In the genomic region with DNA sequence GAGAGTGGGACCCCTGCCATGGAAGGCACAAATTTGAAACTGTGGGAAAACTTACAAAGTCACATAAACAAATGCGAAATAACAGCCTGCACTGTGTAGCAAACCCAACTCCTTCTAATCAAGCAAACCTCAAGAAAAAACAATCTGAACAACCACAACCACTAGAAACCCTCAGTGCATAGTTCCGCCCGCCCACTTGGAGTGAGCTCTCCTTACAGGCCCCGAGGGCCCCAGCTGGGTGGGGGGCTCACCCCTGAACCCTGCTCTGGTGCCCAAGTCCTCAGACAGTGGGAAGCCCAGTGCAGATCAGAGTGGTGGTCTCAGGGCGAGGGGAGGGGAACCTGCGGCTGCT, we compare ENCODE assay signal across 10 cellular contexts. TPM values are rescaled to one million over a fixed set of nuclear protein-coding genes. Genes with fewer than 3 reads are reported as not detected.
A peak's percentile ranks its signal among the peaks of the same experiment; 100 is the strongest.
DNase-seq lines count a peak whose midpoint lies in the region; ATAC-seq and TF ChIP-seq lines count a peak whose summit lies in the region.
"Had no signal": no experiment of that assay in that cellular context is flagged by ENCODE, and none has a peak within 500 bp of the region (broad histone marks: within the 10 kb centered on the region; RNA-seq: fewer than 3 reads in every experiment).

No MANE protein-coding gene starts in this region.

- WGBS in prostate gland, result 62% methylated on average over 6 of the region's 6 CpGs

- no peaks in the 10 kb centered on the region for H3K36me3 ChIP-seq in BLaER1 treated with 17β-estradiol and CSF1 and Interleukin-3, amounts not matched to agents 10 nM and 100 nM
- H3K36me3 ChIP-seq in RWPE2 (ENCODE audit: low read depth) (no peaks in the 10 kb centered on the region), prostate gland (no peaks in the 10 kb centered on the region)

- peaks cover 0 to 24% (median 7%) of the 10 kb centered on the region in 11 experiments; a peak in 10 of 22 replicates for H4K20me1 ChIP-seq in BLaER1 treated with 17β-estradiol and CSF1 and Interleukin-3, amounts not matched to agents 10 nM and 100 nM

- ATAC-seq in RWPE2 (ENCODE audit: low read depth), result no peak
- no peak for ATAC-seq in HG03571 (IDR thresholded peaks at IDR 0.05; ENCODE audit: unreplicated experiment)

- H3K4me1 ChIP-seq in BLaER1 treated with 17β-estradiol and CSF1 and Interleukin-3, amounts not matched to agents 10 nM and 100 nM, result peaks cover 19 to 40% (median 34%) of the 10 kb centered on the region in 10 experiments
- H3K4me1 ChIP-seq in RWPE2 (ENCODE audit: insufficient read depth, poor library complexity, severe bottlenecking) (peaks cover 13% of the 10 kb centered on the region), prostate gland (replicated peaks) (no peaks in the 10 kb centered on the region)

- peak overlapping the region in 10 of 11 experiments; percentile 13 to 67 (median 28); a peak in 14 of 22 replicates for H3K9ac ChIP-seq in BLaER1 treated with 17β-estradiol and CSF1 and Interleukin-3, amounts not matched to agents 10 nM and 100 nM

- H3K4me2 ChIP-seq in BLaER1 treated with 17β-estradiol and CSF1 and Interleukin-3, amounts not matched to agents 10 nM and 100 nM, result peak overlapping the region; percentile 39 to 99 (median 88)

- peak overlapping the region in 2 of 10 experiments; percentile 13 to 42; a peak in 2 of 20 replicates for H3K4me3 ChIP-seq in BLaER1 treated with 17β-estradiol and CSF1 and Interleukin-3, amounts not matched to agents 10 nM and 100 nM
- H3K4me3 ChIP-seq in RWPE2 (ENCODE audit: severe bottlenecking) (no peak overlapping the region), fibroblast of mammary gland (ENCODE audit: control insufficient read depth, low read depth, low read length) (peak overlapping the region; percentile 86), prostate gland (no peak overlapping the region)

- H3K27ac ChIP-seq in BLaER1 treated with 17β-estradiol and CSF1 and Interleukin-3, amounts not matched to agents 10 nM and 100 nM, result peak overlapping the region in 3 of 11 experiments; percentile 44 to 52 (median 44); a peak in 3 of 22 replicates
- H3K27ac ChIP-seq in RWPE2 (ENCODE audit: poor library complexity, severe bottlenecking), result no peak overlapping the region
- peak overlapping the region; percentile 72 to 83 for H3K27ac ChIP-seq in prostate gland

- DNase-seq in RWPE2 (ENCODE audit: low spot score), result peak; percentile 60
- peak; percentile 87 for DNase-seq in fibroblast of mammary gland (ENCODE audit: low read depth)
- no peak for DNase-seq in prostate gland (ENCODE audit: low spot score)
- DNase-seq in inferior parietal cortex (ENCODE audit: extremely low spot score), result no peak
- no peak for DNase-seq in COR-L47 (lab: John Stamatoyannopoulos, UW)
- no peak for DNase-seq in NCI-H2081 treated with DMSO at 0.1 percent for 48 hours (lab: John Stamatoyannopoulos, UW)
- DNase-seq: activated CD4-positive, alpha-beta T cell treated with anti-CD3 and anti-CD28 coated beads, Interleukin-2, amount 50 U/mL, for 1 hour; NCI-H1417 treated with DMSO at 0.1 percent for 48 hours had no signal

- no peaks in the 10 kb centered on the region for H3K9me3 ChIP-seq in BLaER1 treated with 17β-estradiol and CSF1 and Interleukin-3, amounts not matched to agents 10 nM and 100 nM (replicated peaks in 1 of 11)
- H3K9me3 ChIP-seq in RWPE2 (ENCODE audit: severe bottlenecking), result no peaks in the 10 kb centered on the region
- H3K9me3 ChIP-seq in prostate gland, result no peaks in the 10 kb centered on the region

- H3K27me3 ChIP-seq in BLaER1 treated with 17β-estradiol and CSF1 and Interleukin-3, amounts not matched to agents 10 nM and 100 nM, result peaks cover 13 to 28% (median 13%) of the 10 kb centered on the region in 11 experiments
- H3K27me3 ChIP-seq in RWPE2 (ENCODE audit: insufficient read depth, poor library complexity, severe bottlenecking), result no peaks in the 10 kb centered on the region
- H3K27me3 ChIP-seq in prostate gland (replicated peaks; ENCODE audit: insufficient read depth), result no peaks in the 10 kb centered on the region

- intact Hi-C loops in prostate gland (cut with DNase I), result no loop called here

- no peak for TF ChIP-seq POLR2A in prostate gland (IDR thresholded peaks at IDR 0.05)

- TF ChIP-seq CTCF in RWPE2 (IDR thresholded peaks at IDR 0.05; ENCODE audit: poor library complexity, severe bottlenecking) (no peak), fibroblast of mammary gland (conservative IDR thresholded peaks at IDR 0.05; ENCODE audit: control insufficient read depth, insufficient read depth, low read depth, low read length) (no peak), prostate gland (IDR thresholded peaks at IDR 0.05) (no peak)

RNA-seq across cellular contexts. Expression of a gene that starts 0.9 kb away (rescaled TPM):
- total RNA-seq in prostate gland, result 100 to 1,000 TPM in 1 of 2 donors, 10 to 100 TPM in 1; 39.0 to 152 TPM

RNA-seq across cellular contexts. Expression of a gene that starts 10.1 kb away (rescaled TPM):
- total RNA-seq in prostate gland, result 100 to 1,000 TPM in 1 of 2 donors, 10 to 100 TPM in 1; 70.5 to 165 TPM

RNA-seq across cellular contexts. Expression of a gene that starts 15.7 kb away (rescaled TPM):
- 100 to 1,000 TPM; 152 to 161 TPM for total RNA-seq in prostate gland

RNA-seq across cellular contexts. Expression of a gene that starts 28.2 kb away (rescaled TPM):
- under 1 TPM in 1 of 2 donors, not detected in 1; 0.80 TPM for total RNA-seq in prostate gland

RNA-seq across cellular contexts. Expression of a gene that starts 34.7 kb away (rescaled TPM):
- 10 to 100 TPM; 35.8 to 54.0 TPM for total RNA-seq in prostate gland

Comparison
In these comparisons a context has a peak if more than half of its experiments do, and no peak if none do; other contexts are left out.
1. DNase-seq: peak in RWPE2 (single experiment) and fibroblast of mammary gland (single experiment); none in prostate gland (single experiment), inferior parietal cortex (single experiment), COR-L47 (single experiment) and NCI-H2081 treated with DMSO at 0.1 percent for 48 hours (single experiment).